Comparison of ENCODE assay signal across 8 cellular contexts in genomic region chr1:82807563-82807962, GRCh38.
"Had no signal": no experiment of that assay in that cellular context is flagged by ENCODE, and none has a peak within 500 bp of the region (broad histone marks: within the 10 kb centered on the region; RNA-seq: fewer than 3 reads in every experiment).

No MANE protein-coding gene starts in this region.

- H3K4me3 ChIP-seq: GM23248, GM23338, HAP-1 had no signal

- H3K9me3 Mint-ChIP-seq: GM23338, H9 had no signal

- H3K4me2 ChIP-seq: GM23338 had no signal

- H3K9ac ChIP-seq: GM23248 had no signal

- H3K27ac ChIP-seq: GM23248 had no signal

- H3K4me3 Mint-ChIP-seq: GM23338, H9, HFFc6 had no signal

- H3K9me3 ChIP-seq: HAP-1 had no signal

- H3K36me3 ChIP-seq: HAP-1 had no signal

- H3K27ac Mint-ChIP-seq: GM23338, H9, HFFc6 had no signal

- H2AFZ ChIP-seq: GM23248, GM23338 had no signal

- DNase-seq: GM23248, GOT3, H7, H9, HCEC 1CT, HFFc6 had no signal
